In genomic region chr14:101761881-101762529, GRCh38 we compare ENCODE assay signal across 8 cellular contexts. TPM values are rescaled to one million over a fixed set of nuclear protein-coding genes. Genes with fewer than 3 reads are reported as not detected.
DNase-seq lines count a peak whose midpoint lies in the region; ATAC-seq lines count a peak whose summit lies in the region.

No MANE protein-coding gene starts in this region.

- H3K4me3 Mint-ChIP-seq in activated CD4-positive, alpha-beta T cell treated with anti-CD3 and anti-CD28 coated beads, Interleukin-2, amount 10 ng/mL, durations not matched to agents 24 days and 14 days = peak overlapping the region; percentile 90

- 0 out of 22 replicates have a peak, but pooled peaks cover 0 to 6% (median 0%) of the 10 kb centered on the region in 11 experiments for H3K9me3 ChIP-seq in BLaER1 treated with 17β-estradiol and CSF1 and Interleukin-3, amounts not matched to agents 10 nM and 100 nM (replicated peaks in 1 of 11)
- H3K9me3 ChIP-seq in mononuclear cell (ENCODE audit: low read depth, low read length) = no peaks in the 10 kb centered on the region
- H3K9me3 ChIP-seq in subcutaneous abdominal adipose tissue (ENCODE audit: control insufficient read depth in 5 of 5, low read length in 5 of 5) = no peaks in the 10 kb centered on the region

- ATAC-seq in GM19395 (IDR thresholded peaks at IDR 0.05; ENCODE audit: unreplicated experiment) (peak; percentile 21), HG03520 (IDR thresholded peaks at IDR 0.05; ENCODE audit: unreplicated experiment) (peak; percentile 10)

- peak overlapping the region; percentile 92 to 98 (median 96) for H3K4me3 ChIP-seq in BLaER1 treated with 17β-estradiol and CSF1 and Interleukin-3, amounts not matched to agents 10 nM and 100 nM
- H3K4me3 ChIP-seq in mononuclear cell (ENCODE audit: low read length) (peak overlapping the region; percentile 65), subcutaneous abdominal adipose tissue (ENCODE audit: low read depth in 1 of 5, low read length in 5 of 5) (peak overlapping the region; percentile 38 to 71 (median 69))

- H3K27ac Mint-ChIP-seq in activated CD4-positive, alpha-beta T cell treated with anti-CD3 and anti-CD28 coated beads, Interleukin-2, amount 10 ng/mL, durations not matched to agents 24 days and 14 days = peak overlapping the region; percentile 86

- H3K36me3 ChIP-seq in BLaER1 treated with 17β-estradiol and CSF1 and Interleukin-3, amounts not matched to agents 10 nM and 100 nM = peaks cover 21 to 42% (median 37%) of the 10 kb centered on the region in 11 experiments; a peak in 21 of 22 replicates
- H3K36me3 ChIP-seq in subcutaneous abdominal adipose tissue (ENCODE audit: control insufficient read depth in 5 of 5, insufficient read depth in 5 of 5, low read length in 5 of 5) = peaks cover 7 to 20% (median 10%) of the 10 kb centered on the region in 5 donors

- peaks cover 34 to 66% (median 54%) of the 10 kb centered on the region in 10 experiments for H3K4me1 ChIP-seq in BLaER1 treated with 17β-estradiol and CSF1 and Interleukin-3, amounts not matched to agents 10 nM and 100 nM
- H3K4me1 ChIP-seq in mononuclear cell (ENCODE audit: insufficient read depth, low read length) (peaks cover 26% of the 10 kb centered on the region), subcutaneous abdominal adipose tissue (ENCODE audit: control insufficient read depth in 5 of 5, insufficient read depth in 5 of 5, low read length in 5 of 5) (peaks cover 0 to 18% (median 14%) of the 10 kb centered on the region in 5 donors)

- peaks cover 40% of the 10 kb centered on the region for H3K4me1 Mint-ChIP-seq in activated CD4-positive, alpha-beta T cell treated with anti-CD3 and anti-CD28 coated beads, Interleukin-2, amount 10 ng/mL, durations not matched to agents 24 days and 14 days

- H3K9me3 Mint-ChIP-seq in activated CD4-positive, alpha-beta T cell treated with anti-CD3 and anti-CD28 coated beads, Interleukin-2, amount 10 ng/mL, durations not matched to agents 24 days and 14 days = no peaks in the 10 kb centered on the region

- peaks cover 0 to 48% (median 33%) of the 10 kb centered on the region in 11 experiments; a peak in 15 of 22 replicates for H4K20me1 ChIP-seq in BLaER1 treated with 17β-estradiol and CSF1 and Interleukin-3, amounts not matched to agents 10 nM and 100 nM

- peaks cover 3% of the 10 kb centered on the region for H3K27me3 Mint-ChIP-seq in activated CD4-positive, alpha-beta T cell treated with anti-CD3 and anti-CD28 coated beads, Interleukin-2, amount 10 ng/mL, durations not matched to agents 24 days and 14 days

- peak; percentile 83 for DNase-seq in activated CD4-positive, alpha-beta T cell treated with anti-CD3 and anti-CD28 coated beads, Interleukin-2, amount 10 ng/mL, durations not matched to agents 24 days and 14 days
- peak; percentile 41 for DNase-seq in effector CD4-positive, alpha-beta T cell
- DNase-seq in kidney glomerular epithelial cell (lab: John Stamatoyannopoulos, UW) = no peak

- no peaks in the 10 kb centered on the region for H3K27me3 ChIP-seq in BLaER1 treated with 17β-estradiol and CSF1 and Interleukin-3, amounts not matched to agents 10 nM and 100 nM
- peaks cover 11% of the 10 kb centered on the region for H3K27me3 ChIP-seq in mononuclear cell (ENCODE audit: insufficient read depth, low read length)
- no peaks in the 10 kb centered on the region for H3K27me3 ChIP-seq in subcutaneous abdominal adipose tissue (ENCODE audit: control insufficient read depth in 5 of 5, insufficient read depth in 4 of 5, low read length in 5 of 5)

- peak overlapping the region; percentile 65 to 92 (median 86) for H3K4me2 ChIP-seq in BLaER1 treated with 17β-estradiol and CSF1 and Interleukin-3, amounts not matched to agents 10 nM and 100 nM

- H3K36me3 Mint-ChIP-seq in activated CD4-positive, alpha-beta T cell treated with anti-CD3 and anti-CD28 coated beads, Interleukin-2, amount 10 ng/mL, durations not matched to agents 24 days and 14 days (ENCODE audit: low read depth) = peaks cover 26% of the 10 kb centered on the region

- intact Hi-C loops in activated CD4-positive, alpha-beta T cell treated with anti-CD3 and anti-CD28 coated beads, Interleukin-2, amount 10 ng/mL, durations not matched to agents 24 days and 14 days (cut with micrococcal nuclease) = loop anchor here (1.0 to 5.0 kb wide), 5 partner anchors 49 to 555 kb away; partner anchors contain the start of genes DYNC1H1, HSP90AA1 and ZNF839

- peak overlapping the region; percentile 95 to 99 (median 97) for H3K9ac ChIP-seq in BLaER1 treated with 17β-estradiol and CSF1 and Interleukin-3, amounts not matched to agents 10 nM and 100 nM
- peak overlapping the region in 4 of 5 donors; percentile 62 to 80 (median 72) for H3K9ac ChIP-seq in subcutaneous abdominal adipose tissue (ENCODE audit: low read length in 5 of 5)

- peak overlapping the region; percentile 92 to 97 (median 95) for H3K27ac ChIP-seq in BLaER1 treated with 17β-estradiol and CSF1 and Interleukin-3, amounts not matched to agents 10 nM and 100 nM
- no peak overlapping the region for H3K27ac ChIP-seq in subcutaneous abdominal adipose tissue (ENCODE audit: low read depth, low read length)

RNA-seq across cellular contexts. Expression of gene PPP2R5C, which starts 0.5 kb away (rescaled TPM):
- 160 and 181 TPM in 2 replicates for total RNA-seq in activated CD4-positive, alpha-beta T cell treated with anti-CD3 and anti-CD28 coated beads, Interleukin-2, amount 10 ng/mL, durations not matched to agents 24 days and 14 days
- 466 TPM for total RNA-seq in mononuclear cell
